Comparison of ENCODE assay signal across 10 cellular contexts in the genomic region with DNA sequence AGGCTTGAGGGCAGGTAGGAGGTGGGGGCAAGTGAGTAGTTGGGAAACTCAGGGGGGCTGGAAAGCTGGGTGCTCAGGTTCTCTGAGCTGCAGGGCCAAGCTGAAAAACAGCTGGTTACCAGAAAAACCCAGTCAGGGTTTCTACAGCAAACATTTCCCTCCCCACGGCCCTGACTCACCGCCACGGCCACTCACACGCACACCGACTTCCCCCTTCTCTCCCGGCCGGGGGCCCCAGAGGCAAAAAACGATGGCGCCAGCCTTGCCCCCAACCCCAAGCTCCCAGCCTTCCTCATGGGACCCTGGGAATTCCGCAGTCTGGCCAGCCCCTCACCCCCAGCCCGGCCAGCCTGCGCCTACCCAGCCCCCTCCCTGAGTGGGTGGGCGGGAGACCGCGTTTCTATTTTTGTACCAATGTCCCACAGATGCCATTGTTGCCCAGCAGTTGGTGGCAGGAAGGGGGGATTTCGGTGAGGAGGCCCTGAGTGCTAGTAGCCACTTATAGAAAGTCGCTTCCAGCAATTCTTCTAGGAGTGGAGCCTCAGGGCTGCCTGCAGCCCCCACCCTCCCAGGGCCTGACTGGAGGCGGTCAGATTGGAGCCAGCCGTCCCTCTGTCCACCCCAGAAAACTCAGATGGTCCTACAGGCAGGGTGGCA. TPM values are rescaled to one million over a fixed set of nuclear protein-coding genes. Genes with fewer than 3 reads are reported as not detected.
DNase-seq lines count a peak whose midpoint lies in the region; ATAC-seq, FAIRE-seq and TF ChIP-seq lines count a peak whose summit lies in the region.
"Had no signal": no experiment of that assay in that cellular context is flagged by ENCODE, and none has a peak within 500 bp of the region (broad histone marks: within the 10 kb centered on the region; RNA-seq: fewer than 3 reads in every experiment).

No MANE protein-coding gene starts in this region.

- no peaks in the 10 kb centered on the region for H3K27me3 Mint-ChIP-seq in stimulated activated naive CD8-positive, alpha-beta T cell treated with anti-CD3 and anti-CD28 coated beads, Interleukin-15, Interleukin-2, amounts not matched to agents 100 ng/mL and 50 ng/mL, for 24 hours
- H3K27me3 Mint-ChIP-seq: naive thymus-derived CD8-positive, alpha-beta T cell had no signal

- no peaks in the 10 kb centered on the region for H3K36me3 Mint-ChIP-seq in stimulated activated naive CD8-positive, alpha-beta T cell treated with anti-CD3 and anti-CD28 coated beads, Interleukin-15, Interleukin-2, amounts not matched to agents 100 ng/mL and 50 ng/mL, for 24 hours (ENCODE audit: low read depth)

- ATAC-seq in HG03095 (IDR thresholded peaks at IDR 0.05; ENCODE audit: unreplicated experiment), result no peak
- ATAC-seq: naive thymus-derived CD8-positive, alpha-beta T cell had no signal

- TF ChIP-seq CTCF in D721Med (IDR thresholded peaks at IDR 0.05; ENCODE audit: insufficient read depth, missing control alignments), result no peak

- H3K27me3 ChIP-seq in layer of hippocampus (ENCODE audit: control insufficient read depth, insufficient read depth, low read length), result no peaks in the 10 kb centered on the region

- H3K27ac Mint-ChIP-seq in stimulated activated naive CD8-positive, alpha-beta T cell treated with anti-CD3 and anti-CD28 coated beads, Interleukin-15, Interleukin-2, amounts not matched to agents 100 ng/mL and 50 ng/mL, for 24 hours, result peak overlapping the region; percentile 65

- no peak overlapping the region for H3K4me3 Mint-ChIP-seq in stimulated activated naive CD8-positive, alpha-beta T cell treated with anti-CD3 and anti-CD28 coated beads, Interleukin-15, Interleukin-2, amounts not matched to agents 100 ng/mL and 50 ng/mL, for 24 hours

- no peaks in the 10 kb centered on the region for H3K9me3 Mint-ChIP-seq in stimulated activated naive CD8-positive, alpha-beta T cell treated with anti-CD3 and anti-CD28 coated beads, Interleukin-15, Interleukin-2, amounts not matched to agents 100 ng/mL and 50 ng/mL, for 24 hours
- H3K9me3 Mint-ChIP-seq: naive thymus-derived CD8-positive, alpha-beta T cell had no signal

- H3K27ac ChIP-seq in layer of hippocampus (ENCODE audit: low read depth, low read length), result peak overlapping the region; percentile 67

- H3K4me1 Mint-ChIP-seq in stimulated activated naive CD8-positive, alpha-beta T cell treated with anti-CD3 and anti-CD28 coated beads, Interleukin-15, Interleukin-2, amounts not matched to agents 100 ng/mL and 50 ng/mL, for 24 hours (ENCODE audit: low read depth), result peaks cover 32% of the 10 kb centered on the region

- no peak for FAIRE-seq in D721Med (lab: Jason Lieb, UNC)

- DNase-seq in LHCN-M2 (ENCODE audit: low read depth) (peak; percentile 83), amniotic epithelial cell (ENCODE audit: low read depth) (peak; percentile 74), NCI-H128 (lab: John Stamatoyannopoulos, UW; ENCODE audit: unreplicated experiment) (no peak), putamen (ENCODE audit: low spot score) (no peak), D721Med (ENCODE audit: insufficient read length, low spot score) (no peak)
- DNase-seq: naive thymus-derived CD8-positive, alpha-beta T cell; NCI-H146 had no signal

RNA-seq across cellular contexts. Expression of gene ENG, which starts 18.4 kb away (rescaled TPM):
- 47.5 and 48.3 TPM in 2 replicates for total RNA-seq in LHCN-M2 (2014; rRNA removed)
- 83.5 TPM for polyA plus RNA-seq in LHCN-M2 (2012)

RNA-seq across cellular contexts. Expression of gene FPGS, which starts 33.4 kb away (rescaled TPM):
- total RNA-seq in LHCN-M2 (2014; rRNA removed), result 94.1 and 104 TPM in 2 replicates
- 78.6 TPM for polyA plus RNA-seq in LHCN-M2 (2012)

RNA-seq across cellular contexts. Expression of gene AK1, which starts 41.4 kb away (rescaled TPM):
- 75.1 and 85.0 TPM in 2 replicates for total RNA-seq in LHCN-M2 (2014; rRNA removed)
- 189 TPM for polyA plus RNA-seq in LHCN-M2 (2012)

RNA-seq across cellular contexts. Expression of gene CDK9, which starts 50.2 kb away (rescaled TPM):
- 36.6 and 37.0 TPM in 2 replicates for total RNA-seq in LHCN-M2 (2014; rRNA removed)
- 39.8 TPM for polyA plus RNA-seq in LHCN-M2 (2012)

RNA-seq across cellular contexts. Expression of gene SH2D3C, which starts 57.6 kb away (rescaled TPM):
- not detected in 2 replicates for total RNA-seq in LHCN-M2 (2014; rRNA removed)
- polyA plus RNA-seq in LHCN-M2 (2012), result not detected

Comparison
In these comparisons a context has a peak if more than half of its experiments do, and no peak if none do; other contexts are left out.
1. DNase-seq: peak in LHCN-M2 (single experiment) and amniotic epithelial cell (single experiment); none in NCI-H128 (single experiment), putamen (single experiment) and D721Med (single experiment).